In the genomic region with DNA sequence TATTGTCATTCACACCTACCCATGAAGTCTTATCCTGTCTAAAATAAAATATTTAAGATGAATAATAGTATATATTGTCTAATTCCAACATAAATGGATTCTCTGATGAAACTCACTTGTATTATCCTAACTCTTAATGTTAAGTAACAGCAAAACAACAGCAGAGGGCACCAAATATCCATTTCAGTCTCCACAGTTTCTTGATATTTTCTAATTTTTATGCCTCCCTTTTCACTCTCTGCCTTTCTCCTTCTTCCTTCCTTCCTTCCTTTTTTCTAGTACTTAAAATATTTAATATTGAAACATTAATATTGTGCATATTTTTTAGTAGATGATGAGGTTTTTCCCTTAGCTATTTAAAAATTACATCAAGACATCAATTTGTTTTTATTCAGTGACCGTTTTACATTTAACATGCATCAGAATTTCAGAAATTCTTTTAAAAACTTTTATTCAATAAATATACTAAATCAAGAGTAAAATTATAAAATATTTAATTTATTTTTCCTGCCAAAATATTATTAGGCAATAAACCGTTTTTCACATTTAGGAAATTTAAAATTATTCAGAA, we compare ENCODE assay signal across 8 cellular contexts.
DNase-seq lines count a peak whose midpoint lies in the region; ATAC-seq, FAIRE-seq and TF ChIP-seq lines count a peak whose summit lies in the region.

No MANE protein-coding gene starts in this region.

- H3K27ac ChIP-seq in A549: no peak overlapping the region
- no peak overlapping the region for H3K27ac ChIP-seq in GM12878 (ENCODE audit: control insufficient read depth, insufficient read depth)

- H2AFZ ChIP-seq in GM12878 (ENCODE audit: control insufficient read depth, low read depth, low read length): no peak overlapping the region

- no peak overlapping the region for H3K4me2 ChIP-seq in A549
- no peak overlapping the region for H3K4me2 ChIP-seq in GM12878 (ENCODE audit: control insufficient read depth, insufficient read depth)

- TF ChIP-seq EP300 in A549 (IDR thresholded peaks at IDR 0.05) (no peak), GM12878 (IDR thresholded peaks at IDR 0.05; ENCODE audit: borderline replicate concordance in 1 of 2, control insufficient read depth in 1 of 2, low read depth in 2 of 2, low read length in 2 of 2) (no peak)

- POLR2A ChIA-PET in A549 (lab: Yijun Ruan, JAX) (no interaction called here), GM12878 (lab: Charles Lee) (no interaction called here)

- RAD21 ChIA-PET in GM12878 (lab: Charles Lee; ENCODE audit: unreplicated experiment): interaction anchor here (0.6 to 1.2 kb wide), 3 partner anchors 11 to 813 kb away, joined by 4 to 6 read pairs (median 6); no protein-coding TSS in a partner anchor

- no TSS peak for BruUV-seq in GM12878 (replicated peaks; lab: Mats Ljungman, UMichigan)

- H4K20me1 ChIP-seq in GM12878 (ENCODE audit: control insufficient read depth, insufficient read depth): no peaks in the 10 kb centered on the region

- H3K4me3 ChIP-seq in A549 (no peak overlapping the region), GM12878 (no peak overlapping the region)

- ATAC-seq in A549 (no peak), GM12878 (no peak; the same call in 2 of the 3 replicates), HG02852 (IDR thresholded peaks at IDR 0.05; ENCODE audit: unreplicated experiment) (no peak)

- no peaks in the 10 kb centered on the region for H3K4me1 ChIP-seq in A549
- H3K4me1 ChIP-seq in GM12878 (ENCODE audit: control insufficient read depth, insufficient read depth, low read length): no peaks in the 10 kb centered on the region

- H3K9me3 ChIP-seq in A549 (no peaks in the 10 kb centered on the region), GM12878 (replicated peaks; ENCODE audit: control insufficient read depth, insufficient read depth, low read length) (no peaks in the 10 kb centered on the region)

- no peaks in the 10 kb centered on the region for H3K79me2 ChIP-seq in GM12878 (ENCODE audit: control insufficient read depth, insufficient read depth, low read length)

- 65% methylated on average over 2 of the region's 2 CpGs for whole genome bisulfite sequencing in A549 (ENCODE audit: missing lambda C conversion rate)
- WGBS in GM12878 (ENCODE audit: insufficient coverage, insufficient replicate concordance, low lambda C conversion rate, missing lambda C conversion rate): 52% methylated on average over 2 of the region's 2 CpGs

- TF ChIP-seq RAD21 in A549 (conservative IDR thresholded peaks at IDR 0.05 in 1 of 2, IDR thresholded peaks at IDR 0.05 in 1 of 2) (peak; percentile 72 to 78), GM12878 (IDR thresholded peaks at IDR 0.05; ENCODE audit: insufficient read depth, low read depth, low read length) (peak; percentile 69)

- intact Hi-C loops in GM12878 (cut with micrococcal nuclease; ENCODE audit: unreplicated experiment): loop anchor here (1.0 kb wide), 2 partner anchors 698 to 813 kb away; no protein-coding TSS in a partner anchor

- in situ Hi-C loops in GM12878 (cut with MboI): no loop called here

- no peaks in the 10 kb centered on the region for H3K36me3 ChIP-seq in GM12878 (ENCODE audit: control insufficient read depth in 2 of 2, insufficient read depth in 2 of 2, low read length in 1 of 2)

- no peak overlapping the region for H3K9ac ChIP-seq in GM12878 (ENCODE audit: control insufficient read depth, insufficient read depth, low read length)

- TF ChIP-seq CTCF in A549 (IDR thresholded peaks at IDR 0.05) (peak; percentile 68), GM12874 (IDR thresholded peaks at IDR 0.05; ENCODE audit: insufficient read depth, low read depth, low read length) (peak; percentile 26; the same call in 1 of the 2 replicates), GM12878 (IDR thresholded peaks at IDR 0.05 in 2 of 3, conservative IDR thresholded peaks at IDR 0.05 in 1 of 3; ENCODE audit: control insufficient read depth in 2 of 3, extremely low read depth in 1 of 3, insufficient read depth in 1 of 3, low read depth in 3 of 3, low read length in 3 of 3) (peak; percentile 36 to 60 (median 45); a peak in 5 of 6 replicates)

- no peaks in the 10 kb centered on the region for H3K27me3 ChIP-seq in GM12878 (replicated peaks in 1 of 2; ENCODE audit: control insufficient read depth in 2 of 2, insufficient read depth in 2 of 2, low read length in 1 of 2)

- CTCF ChIA-PET in A549 (lab: Yijun Ruan, JAX) (interaction anchor here (0.6 to 3.5 kb wide), 9 partner anchors 301 to 814 kb away, joined by 3 to 27 read pairs (median 3); a partner anchor contains a TSS), GM12878 (lab: Yijun Ruan, JAX) (interaction anchor here (0.6 to 5.4 kb wide), 9 partner anchors 12 to 1391 kb away, joined by 3 to 54 read pairs (median 4); no protein-coding TSS in a partner anchor)

- no peak for TF ChIP-seq POLR2A in A549 (IDR thresholded peaks at IDR 0.05; ENCODE audit: low read length)
- TF ChIP-seq POLR2A in GM12878 (IDR thresholded peaks at IDR 0.05; ENCODE audit: low read depth, low read length): no peak

- DNase-seq in A549 (ENCODE audit: low read depth in 1 of 2, low spot score in 1 of 2) (peak; percentile 7 to 23), NCI-H2227 (lab: John Stamatoyannopoulos, UW; ENCODE audit: unreplicated experiment) (peak; percentile 62), GM12878 (ENCODE audit: low read depth, low spot score) (no peak), left kidney (ENCODE audit: low read depth, low spot score) (peak; percentile 60), activated gamma-delta T cell (lab: John Stamatoyannopoulos, UW) (no peak)
- DNase-seq in activated CD8-positive, alpha-beta memory T cell treated with anti-CD3 and anti-CD28 coated beads, Interleukin-2, amount 50 U/mL, for 4 hours: no peak

- FAIRE-seq in A549 (lab: Jason Lieb, UNC) (no peak), GM12878 (lab: Jason Lieb, UNC) (peak; percentile 83)

- SMC1A ChIA-PET in GM12878 (lab: Charles Lee; ENCODE audit: uncharacterized antibody, unreplicated experiment): interaction anchor here (0.6 to 1.7 kb wide), 6 partner anchors 47 to 1633 kb away, joined by 3 to 8 read pairs (median 3); no protein-coding TSS in a partner anchor

TF ChIP-seq in A549, 52 proteins besides CTCF, POLR2A, EP300 and RAD21:
- TF ChIP-seq PHF8 (IDR thresholded peaks at IDR 0.05; ENCODE audit: borderline replicate concordance, low read depth) (no peak), SMC3 (IDR thresholded peaks at IDR 0.05) (peak; percentile 65)

TF ChIP-seq in GM12878, 131 proteins besides CTCF, POLR2A, EP300 and RAD21:
- TF ChIP-seq SMC3 (IDR thresholded peaks at IDR 0.05; ENCODE audit: borderline replicate concordance, low read length) (peak; percentile 49; the same call in 1 of the 2 replicates), ZZZ3 (IDR thresholded peaks at IDR 0.05; ENCODE audit: control insufficient read depth, insufficient read length, low read depth) (no peak)

Comparison
In these comparisons a context has a peak if more than half of its experiments do, and no peak if none do; other contexts are left out.
1. DNase-seq: peak in A549 (2 of 2), NCI-H2227 (single experiment) and left kidney (single experiment); none in GM12878 (single experiment), activated CD8-positive, alpha-beta memory T cell treated with anti-CD3 and anti-CD28 coated beads, Interleukin-2, amount 50 U/mL, for 4 hours (single experiment) and activated gamma-delta T cell (single experiment).
2. Peak in every context shown above with its lines, with median percentiles within 50 percentile points of each other: CTCF ChIP-seq.